8 cellular contexts compared by ENCODE assay signal in the genomic region with DNA sequence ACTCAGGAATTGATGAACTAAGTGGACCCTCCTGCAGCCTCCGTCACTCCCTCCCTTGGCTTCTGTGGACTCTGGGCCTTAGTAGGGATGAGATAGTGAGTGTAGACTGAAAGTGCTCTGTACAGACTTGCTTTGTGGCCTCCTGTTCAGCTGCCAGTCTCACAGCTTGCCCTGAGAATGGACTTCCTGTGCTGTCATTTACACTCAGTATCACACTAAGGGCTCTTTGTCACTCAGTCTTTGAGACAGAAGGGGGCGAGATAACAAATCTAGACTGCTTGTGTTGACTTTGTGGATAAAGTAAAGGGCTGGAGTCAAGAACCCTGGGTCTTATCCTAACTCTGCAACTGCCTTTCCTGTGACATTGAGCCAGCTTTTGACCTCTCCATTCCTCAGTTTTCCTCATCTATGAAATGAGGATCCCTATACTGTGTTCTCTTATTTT. TPM values are rescaled to one million over a fixed set of nuclear protein-coding genes. Genes with fewer than 3 reads are reported as not detected.
DNase-seq lines count a peak whose midpoint lies in the region; ATAC-seq, FAIRE-seq and TF ChIP-seq lines count a peak whose summit lies in the region.

No MANE protein-coding gene starts in this region.

- H3K36me3 ChIP-seq in kidney (ENCODE audit: control insufficient read depth in 1 of 2, insufficient read depth in 2 of 2, low read length in 2 of 2): no peaks in the 10 kb centered on the region

- no peaks in the 10 kb centered on the region for H3K9me3 ChIP-seq in kidney (ENCODE audit: control insufficient read depth in 1 of 2, low read length in 2 of 2)

- no peaks in the 10 kb centered on the region for H3K27me3 Mint-ChIP-seq in progenitor cell of endocrine pancreas

- no peaks in the 10 kb centered on the region for H3K36me3 Mint-ChIP-seq in progenitor cell of endocrine pancreas (ENCODE audit: insufficient read depth)

- H3K27ac ChIP-seq in kidney (ENCODE audit: low read depth in 2 of 2, low read length in 2 of 2): no peak overlapping the region

- H3K4me3 ChIP-seq in kidney (ENCODE audit: low read length in 2 of 2): no peak overlapping the region

- TF ChIP-seq CTCF in GM10248 (IDR thresholded peaks at IDR 0.05; ENCODE audit: control extremely low read depth, extremely low read depth, low read depth, missing control alignments) (peak; percentile 29), progenitor cell of endocrine pancreas (IDR thresholded peaks at IDR 0.05; ENCODE audit: unreplicated experiment) (no peak), kidney (IDR thresholded peaks at IDR 0.05; ENCODE audit: borderline replicate concordance, extremely low read depth, insufficient read depth) (no peak)

- CTCF ChIA-PET in GM10248 (lab: Yijun Ruan, JAX): interaction anchor here (1.0 to 4.9 kb wide), 7 partner anchors 13 to 682 kb away, joined by 3 to 39 read pairs (median 4); no protein-coding TSS in a partner anchor

- H3K4me1 Mint-ChIP-seq in progenitor cell of endocrine pancreas (ENCODE audit: low read depth): peaks cover 39% of the 10 kb centered on the region

- H3K4me3 Mint-ChIP-seq in progenitor cell of endocrine pancreas (ENCODE audit: low read depth): no peak overlapping the region

- intact Hi-C loops in kidney (cut with DNase I): no loop called here

- peaks cover 0 to 2% of the 10 kb centered on the region in 2 donors for H3K4me1 ChIP-seq in kidney (ENCODE audit: control insufficient read depth in 1 of 2, insufficient read depth in 1 of 2, low read depth in 1 of 2, low read length in 2 of 2)

- no peak for FAIRE-seq in kidney (lab: Jason Lieb, UNC)

- ATAC-seq in GM21423 (IDR thresholded peaks at IDR 0.05; ENCODE audit: unreplicated experiment): peak; percentile 94

- peak overlapping the region; percentile 84 for H3K27ac Mint-ChIP-seq in progenitor cell of endocrine pancreas

- POLR2A ChIA-PET in GM10248 (lab: Yijun Ruan, JAX): no interaction called here

- peak; percentile 25 for DNase-seq in GM10248 (ENCODE audit: extremely low spot score)
- peak; percentile 2 for DNase-seq in KG1 (lab: John Stamatoyannopoulos, UW)
- DNase-seq in dermis blood vessel endothelial cell: peak; percentile 34
- DNase-seq in progenitor cell of endocrine pancreas (ENCODE audit: low spot score, unreplicated experiment): no peak
- no peak for DNase-seq in GM19238 (ENCODE audit: insufficient read length, low spot score)
- no peak for DNase-seq in NCI-H774 (lab: John Stamatoyannopoulos, UW)
- DNase-seq in kidney: no peak

- H3K9me3 Mint-ChIP-seq in progenitor cell of endocrine pancreas (ENCODE audit: low read depth): no peaks in the 10 kb centered on the region

- no peak overlapping the region for H3K9ac ChIP-seq in kidney (ENCODE audit: low read length in 2 of 2)

RNA-seq across cellular contexts. Expression of gene SPRY2, which starts 21.0 kb away (rescaled TPM):
- total RNA-seq in dermis blood vessel endothelial cell (21.7 and 24.2 TPM in 2 replicates), progenitor cell of endocrine pancreas (136 and 145 TPM in 2 replicates), kidney (26.2 TPM)
- polyA plus RNA-seq in kidney (ENCODE audit: insufficient read depth, low read depth, low replicate concordance): 10.6 TPM

Comparison
In these comparisons a context has a peak if more than half of its experiments do, and no peak if none do; other contexts are left out.
1. DNase-seq: peak in GM10248 (single experiment), KG1 (single experiment) and dermis blood vessel endothelial cell (single experiment); none in progenitor cell of endocrine pancreas (single experiment), GM19238 (single experiment), NCI-H774 (single experiment) and kidney (single experiment).